In the genomic region with DNA sequence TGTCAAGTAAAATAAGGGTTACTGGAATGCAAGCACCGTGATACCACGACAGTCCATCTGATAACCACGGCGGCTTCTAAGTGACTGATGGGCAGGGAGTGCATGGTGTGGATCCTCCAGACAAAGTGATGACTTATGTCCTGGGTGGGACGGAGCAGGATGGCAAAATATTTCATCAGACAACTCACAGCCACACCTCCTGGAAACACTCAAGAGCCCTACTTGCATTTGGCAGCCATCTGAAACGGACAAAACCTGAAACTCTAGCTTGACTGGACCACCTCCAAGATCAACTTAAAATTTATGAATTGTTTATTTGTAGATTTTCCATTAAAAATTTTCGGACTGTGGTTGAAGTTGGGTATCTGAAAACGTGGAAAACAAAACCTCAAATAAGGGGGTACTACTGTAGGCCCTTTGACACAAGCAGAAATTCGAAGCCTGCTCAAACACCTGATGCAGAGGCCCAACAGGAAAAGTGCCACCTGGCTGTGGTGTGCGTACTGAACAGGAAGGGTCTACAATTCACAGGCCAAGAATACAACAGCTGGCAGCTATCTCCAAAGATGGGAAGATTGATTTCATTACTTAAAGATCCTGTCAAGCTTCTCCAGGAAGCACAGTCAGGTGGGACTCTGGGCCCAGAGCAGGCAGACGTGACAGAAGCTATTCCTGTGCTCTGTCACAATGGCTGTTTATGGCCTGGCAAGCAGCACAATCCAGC, we compare ENCODE assay signal across 1 cellular context.
TF ChIP-seq lines count a peak whose summit lies in the region.

No MANE protein-coding gene starts in this region.

TF ChIP-seq in K562, 482 proteins besides CTCF, POLR2A, EP300 and RAD21 (continued from another document and continues in another):
- TF ChIP-seq, protein P1, sequence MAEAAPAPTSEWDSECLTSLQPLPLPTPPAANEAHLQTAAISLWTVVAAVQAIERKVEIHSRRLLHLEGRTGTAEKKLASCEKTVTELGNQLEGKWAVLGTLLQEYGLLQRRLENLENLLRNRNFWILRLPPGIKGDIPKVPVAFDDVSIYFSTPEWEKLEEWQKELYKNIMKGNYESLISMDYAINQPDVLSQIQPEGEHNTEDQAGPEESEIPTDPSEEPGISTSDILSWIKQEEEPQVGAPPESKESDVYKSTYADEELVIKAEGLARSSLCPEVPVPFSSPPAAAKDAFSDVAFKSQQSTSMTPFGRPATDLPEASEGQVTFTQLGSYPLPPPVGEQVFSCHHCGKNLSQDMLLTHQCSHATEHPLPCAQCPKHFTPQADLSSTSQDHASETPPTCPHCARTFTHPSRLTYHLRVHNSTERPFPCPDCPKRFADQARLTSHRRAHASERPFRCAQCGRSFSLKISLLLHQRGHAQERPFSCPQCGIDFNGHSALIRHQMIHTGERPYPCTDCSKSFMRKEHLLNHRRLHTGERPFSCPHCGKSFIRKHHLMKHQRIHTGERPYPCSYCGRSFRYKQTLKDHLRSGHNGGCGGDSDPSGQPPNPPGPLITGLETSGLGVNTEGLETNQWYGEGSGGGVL (CRISPR knock-in tag; IDR thresholded peaks at IDR 0.05), result no peak
- TF ChIP-seq SMARCA5 (IDR thresholded peaks at IDR 0.05) (no peak), KHSRP (IDR thresholded peaks at IDR 0.05) (no peak), KDM5B (IDR thresholded peaks at IDR 0.05; ENCODE audit: insufficient replicate concordance, low read depth, low read length) (no peak), NFATC3 (IDR thresholded peaks at IDR 0.05) (no peak), NCOA2 (IDR thresholded peaks at IDR 0.05; ENCODE audit: partially characterized antibody in 2 of 2) (no peak), ZSCAN32 (CRISPR knock-in tag; IDR thresholded peaks at IDR 0.05) (no peak), ATF1 (CRISPR knock-in tag; IDR thresholded peaks at IDR 0.05) (no peak), ATF1 (tag; IDR thresholded peaks at IDR 0.05) (no peak; the same call in 1 of the 2 replicates), ADNP (tag; IDR thresholded peaks at IDR 0.05) (no peak), GABPB2 (CRISPR knock-in tag; conservative IDR thresholded peaks at IDR 0.05) (no peak), SIN3B (IDR thresholded peaks at IDR 0.05; ENCODE audit: low read depth) (no peak), ZNF699 (CRISPR knock-in tag; IDR thresholded peaks at IDR 0.05; ENCODE audit: insufficient replicate concordance) (no peak), JUNB (CRISPR knock-in tag; conservative IDR thresholded peaks at IDR 0.05) (no peak), NR2C1 (IDR thresholded peaks at IDR 0.05) (no peak), NR2C1 (tag; IDR thresholded peaks at IDR 0.05) (0 out of 2 replicates have a peak, but pooled peaks have one; percentile 36), ZNF12 (CRISPR knock-in tag; IDR thresholded peaks at IDR 0.05) (no peak), ZNF644 (tag; IDR thresholded peaks at IDR 0.05; ENCODE audit: low read depth) (peak; percentile 57; the same call in 1 of the 2 replicates), ZNF584 (CRISPR knock-in tag; IDR thresholded peaks at IDR 0.05; ENCODE audit: low read depth) (peak; percentile 92), ZNF696 (CRISPR knock-in tag; conservative IDR thresholded peaks at IDR 0.05) (no peak), TRIM28 (IDR thresholded peaks at IDR 0.05) (no peak), ZNF239 (CRISPR knock-in tag; IDR thresholded peaks at IDR 0.05) (peak; percentile 35; the same call in 1 of the 2 replicates), CTBP1 (IDR thresholded peaks at IDR 0.05; ENCODE audit: borderline replicate concordance) (peak; percentile 70), TCF7L2 (IDR thresholded peaks at IDR 0.05; ENCODE audit: low read depth, low read length) (no peak), MTF1 (CRISPR knock-in tag; IDR thresholded peaks at IDR 0.05; ENCODE audit: borderline replicate concordance) (no peak), DNMT1 (IDR thresholded peaks at IDR 0.05) (no peak), ZNF668 (CRISPR knock-in tag; IDR thresholded peaks at IDR 0.05) (no peak), NR2C2 (CRISPR knock-in tag; IDR thresholded peaks at IDR 0.05) (no peak), NR2C2 (tag; IDR thresholded peaks at IDR 0.05) (peak; percentile 73), POLR3G (IDR thresholded peaks at IDR 0.05; ENCODE audit: extremely low read depth, insufficient read length, insufficient replicate concordance) (no peak), MBD2 (IDR thresholded peaks at IDR 0.05; ENCODE audit: borderline replicate concordance, low read depth) (no peak), SIRT6 (IDR thresholded peaks at IDR 0.05; ENCODE audit: low read depth, low read length) (no peak), ETV1 (tag; conservative IDR thresholded peaks at IDR 0.05; ENCODE audit: low read depth) (peak; percentile 62), ZNF583 (CRISPR knock-in tag; IDR thresholded peaks at IDR 0.05) (peak; percentile 8; the same call in 1 of the 2 replicates), MEIS2 (IDR thresholded peaks at IDR 0.05; ENCODE audit: partially characterized antibody) (peak; percentile 92), ZNF324 (CRISPR knock-in tag; IDR thresholded peaks at IDR 0.05) (no peak), MYBL2 (IDR thresholded peaks at IDR 0.05; ENCODE audit: low read depth) (no peak), MYBL2 (CRISPR knock-in tag; IDR thresholded peaks at IDR 0.05; ENCODE audit: borderline replicate concordance) (no peak), MCM2 (IDR thresholded peaks at IDR 0.05; ENCODE audit: low read depth) (no peak), EWSR1 (IDR thresholded peaks at IDR 0.05; ENCODE audit: borderline replicate concordance, low read depth, partially characterized antibody) (no peak), ZNF445 (CRISPR knock-in tag; IDR thresholded peaks at IDR 0.05; ENCODE audit: low read depth) (no peak), KLF1 (tag; IDR thresholded peaks at IDR 0.05) (peak; percentile 43; the same call in 1 of the 2 replicates), ZNF551 (CRISPR knock-in tag; IDR thresholded peaks at IDR 0.05) (no peak), ZNF780A (CRISPR knock-in tag; IDR thresholded peaks at IDR 0.05) (no peak), CBFA2T3 (IDR thresholded peaks at IDR 0.05) (no peak), ZNF707 (CRISPR knock-in tag; conservative IDR thresholded peaks at IDR 0.05) (no peak), RNF2 (IDR thresholded peaks at IDR 0.05) (peak; percentile 32; the same call in 1 of the 2 replicates), KAT8 (IDR thresholded peaks at IDR 0.05; ENCODE audit: low read depth) (no peak), FOXJ3 (CRISPR knock-in tag; IDR thresholded peaks at IDR 0.05) (no peak), ZKSCAN3 (CRISPR knock-in tag; IDR thresholded peaks at IDR 0.05) (no peak), GATAD2B (IDR thresholded peaks at IDR 0.05; ENCODE audit: borderline replicate concordance) (no peak), ZNF384 (IDR thresholded peaks at IDR 0.05; ENCODE audit: low read depth, low read length) (no peak), ZNF140 (CRISPR knock-in tag; IDR thresholded peaks at IDR 0.05) (no peak), C11orf30 (IDR thresholded peaks at IDR 0.05; ENCODE audit: low read depth) (no peak), PHF20 (IDR thresholded peaks at IDR 0.05; ENCODE audit: partially characterized antibody) (no peak), NRF1 (conservative IDR thresholded peaks at IDR 0.05 in 1 of 2, IDR thresholded peaks at IDR 0.05 in 1 of 2) (peak in 1 of 2 experiments; percentile 29; a peak in 1 of 4 replicates)
- TF ChIP-seq, protein P2, sequence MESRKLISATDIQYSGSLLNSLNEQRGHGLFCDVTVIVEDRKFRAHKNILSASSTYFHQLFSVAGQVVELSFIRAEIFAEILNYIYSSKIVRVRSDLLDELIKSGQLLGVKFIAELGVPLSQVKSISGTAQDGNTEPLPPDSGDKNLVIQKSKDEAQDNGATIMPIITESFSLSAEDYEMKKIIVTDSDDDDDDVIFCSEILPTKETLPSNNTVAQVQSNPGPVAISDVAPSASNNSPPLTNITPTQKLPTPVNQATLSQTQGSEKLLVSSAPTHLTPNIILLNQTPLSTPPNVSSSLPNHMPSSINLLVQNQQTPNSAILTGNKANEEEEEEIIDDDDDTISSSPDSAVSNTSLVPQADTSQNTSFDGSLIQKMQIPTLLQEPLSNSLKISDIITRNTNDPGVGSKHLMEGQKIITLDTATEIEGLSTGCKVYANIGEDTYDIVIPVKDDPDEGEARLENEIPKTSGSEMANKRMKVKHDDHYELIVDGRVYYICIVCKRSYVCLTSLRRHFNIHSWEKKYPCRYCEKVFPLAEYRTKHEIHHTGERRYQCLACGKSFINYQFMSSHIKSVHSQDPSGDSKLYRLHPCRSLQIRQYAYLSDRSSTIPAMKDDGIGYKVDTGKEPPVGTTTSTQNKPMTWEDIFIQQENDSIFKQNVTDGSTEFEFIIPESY (CRISPR knock-in tag; IDR thresholded peaks at IDR 0.05), result no peak
- TF ChIP-seq, protein P3, sequence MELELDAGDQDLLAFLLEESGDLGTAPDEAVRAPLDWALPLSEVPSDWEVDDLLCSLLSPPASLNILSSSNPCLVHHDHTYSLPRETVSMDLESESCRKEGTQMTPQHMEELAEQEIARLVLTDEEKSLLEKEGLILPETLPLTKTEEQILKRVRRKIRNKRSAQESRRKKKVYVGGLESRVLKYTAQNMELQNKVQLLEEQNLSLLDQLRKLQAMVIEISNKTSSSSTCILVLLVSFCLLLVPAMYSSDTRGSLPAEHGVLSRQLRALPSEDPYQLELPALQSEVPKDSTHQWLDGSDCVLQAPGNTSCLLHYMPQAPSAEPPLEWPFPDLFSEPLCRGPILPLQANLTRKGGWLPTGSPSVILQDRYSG (tag; conservative IDR thresholded peaks at IDR 0.05; ENCODE audit: low read depth), result no peak
- TF ChIP-seq, protein P4, sequence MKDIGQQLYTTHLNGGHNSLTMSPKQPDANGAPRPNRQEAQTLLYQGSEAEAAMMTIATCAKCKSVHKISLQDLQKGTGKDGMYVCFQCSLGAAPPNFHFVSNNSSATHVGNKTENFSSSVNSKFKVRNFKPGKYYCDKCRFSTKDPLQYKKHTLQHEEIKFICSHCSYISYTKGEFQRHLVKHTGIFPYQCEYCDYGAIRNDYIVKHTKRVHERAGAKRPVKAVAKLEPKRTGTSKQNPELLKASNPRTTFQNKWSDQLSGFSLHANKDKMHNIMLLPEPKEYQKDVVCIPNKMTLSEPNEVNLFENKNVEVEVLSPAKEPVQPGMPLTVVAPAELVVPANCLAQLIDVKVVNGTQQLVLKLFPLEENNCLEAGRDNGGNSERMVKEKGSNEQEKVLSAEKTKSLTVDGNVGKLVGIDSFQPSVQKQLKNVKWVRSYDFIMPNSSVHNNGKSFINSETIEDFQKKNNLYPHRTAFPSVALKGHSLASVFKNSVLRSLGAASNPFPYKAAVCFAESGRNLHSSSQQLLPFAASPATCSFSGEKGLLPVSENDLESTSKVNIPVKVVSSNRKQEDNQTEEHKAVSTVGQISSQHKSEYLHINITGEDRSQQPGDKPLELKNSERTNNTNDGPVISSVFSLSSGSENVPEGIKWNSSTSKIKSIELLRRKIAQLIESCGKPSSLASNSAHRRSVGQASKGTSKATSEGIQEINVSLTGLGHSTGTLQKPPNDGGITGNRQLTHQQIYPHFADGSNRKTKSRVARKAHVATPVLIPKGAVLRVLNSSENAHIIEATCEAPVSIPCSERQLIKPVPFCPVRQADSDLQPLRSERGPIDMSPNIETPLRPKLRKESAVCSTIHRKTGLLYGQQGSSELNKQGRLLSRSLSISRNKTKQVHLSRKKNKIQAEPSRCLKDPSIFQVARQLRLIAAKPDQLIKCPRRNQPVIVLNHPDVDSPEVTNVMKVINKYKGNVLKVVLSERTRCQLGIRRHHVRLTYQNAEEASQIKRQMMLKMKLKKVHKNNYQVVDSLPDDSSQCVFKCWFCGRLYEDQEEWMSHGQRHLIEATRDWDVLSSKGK (CRISPR knock-in tag; IDR thresholded peaks at IDR 0.05), result no peak
- TF ChIP-seq, protein P5, sequence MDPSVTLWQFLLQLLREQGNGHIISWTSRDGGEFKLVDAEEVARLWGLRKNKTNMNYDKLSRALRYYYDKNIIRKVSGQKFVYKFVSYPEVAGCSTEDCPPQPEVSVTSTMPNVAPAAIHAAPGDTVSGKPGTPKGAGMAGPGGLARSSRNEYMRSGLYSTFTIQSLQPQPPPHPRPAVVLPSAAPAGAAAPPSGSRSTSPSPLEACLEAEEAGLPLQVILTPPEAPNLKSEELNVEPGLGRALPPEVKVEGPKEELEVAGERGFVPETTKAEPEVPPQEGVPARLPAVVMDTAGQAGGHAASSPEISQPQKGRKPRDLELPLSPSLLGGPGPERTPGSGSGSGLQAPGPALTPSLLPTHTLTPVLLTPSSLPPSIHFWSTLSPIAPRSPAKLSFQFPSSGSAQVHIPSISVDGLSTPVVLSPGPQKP (CRISPR knock-in tag; IDR thresholded peaks at IDR 0.05), result no peak
- TF ChIP-seq, protein P6, sequence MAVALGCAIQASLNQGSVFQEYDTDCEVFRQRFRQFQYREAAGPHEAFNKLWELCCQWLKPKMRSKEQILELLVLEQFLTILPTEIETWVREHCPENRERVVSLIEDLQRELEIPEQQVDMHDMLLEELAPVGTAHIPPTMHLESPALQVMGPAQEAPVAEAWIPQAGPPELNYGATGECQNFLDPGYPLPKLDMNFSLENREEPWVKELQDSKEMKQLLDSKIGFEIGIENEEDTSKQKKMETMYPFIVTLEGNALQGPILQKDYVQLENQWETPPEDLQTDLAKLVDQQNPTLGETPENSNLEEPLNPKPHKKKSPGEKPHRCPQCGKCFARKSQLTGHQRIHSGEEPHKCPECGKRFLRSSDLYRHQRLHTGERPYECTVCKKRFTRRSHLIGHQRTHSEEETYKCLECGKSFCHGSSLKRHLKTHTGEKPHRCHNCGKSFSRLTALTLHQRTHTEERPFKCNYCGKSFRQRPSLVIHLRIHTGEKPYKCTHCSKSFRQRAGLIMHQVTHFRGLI (CRISPR knock-in tag; IDR thresholded peaks at IDR 0.05), result no peak
- TF ChIP-seq, protein P7, sequence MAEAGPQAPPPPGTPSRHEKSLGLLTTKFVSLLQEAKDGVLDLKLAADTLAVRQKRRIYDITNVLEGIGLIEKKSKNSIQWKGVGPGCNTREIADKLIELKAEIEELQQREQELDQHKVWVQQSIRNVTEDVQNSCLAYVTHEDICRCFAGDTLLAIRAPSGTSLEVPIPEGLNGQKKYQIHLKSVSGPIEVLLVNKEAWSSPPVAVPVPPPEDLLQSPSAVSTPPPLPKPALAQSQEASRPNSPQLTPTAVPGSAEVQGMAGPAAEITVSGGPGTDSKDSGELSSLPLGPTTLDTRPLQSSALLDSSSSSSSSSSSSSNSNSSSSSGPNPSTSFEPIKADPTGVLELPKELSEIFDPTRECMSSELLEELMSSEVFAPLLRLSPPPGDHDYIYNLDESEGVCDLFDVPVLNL (CRISPR knock-in tag; IDR thresholded peaks at IDR 0.05; ENCODE audit: low read depth), result no peak
- TF ChIP-seq, protein P8, sequence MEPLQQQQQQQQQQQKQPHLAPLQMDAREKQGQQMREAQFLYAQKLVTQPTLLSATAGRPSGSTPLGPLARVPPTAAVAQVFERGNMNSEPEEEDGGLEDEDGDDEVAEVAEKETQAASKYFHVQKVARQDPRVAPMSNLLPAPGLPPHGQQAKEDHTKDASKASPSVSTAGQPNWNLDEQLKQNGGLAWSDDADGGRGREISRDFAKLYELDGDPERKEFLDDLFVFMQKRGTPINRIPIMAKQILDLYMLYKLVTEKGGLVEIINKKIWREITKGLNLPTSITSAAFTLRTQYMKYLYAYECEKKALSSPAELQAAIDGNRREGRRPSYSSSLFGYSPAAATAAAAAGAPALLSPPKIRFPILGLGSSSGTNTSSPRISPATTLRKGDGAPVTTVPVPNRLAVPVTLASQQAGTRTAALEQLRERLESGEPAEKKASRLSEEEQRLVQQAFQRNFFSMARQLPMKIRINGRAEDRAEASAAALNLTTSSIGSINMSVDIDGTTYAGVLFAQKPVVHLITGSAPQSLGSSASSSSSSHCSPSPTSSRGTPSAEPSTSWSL (CRISPR knock-in tag; IDR thresholded peaks at IDR 0.05; ENCODE audit: borderline replicate concordance), result no peak
